In the genomic region with DNA sequence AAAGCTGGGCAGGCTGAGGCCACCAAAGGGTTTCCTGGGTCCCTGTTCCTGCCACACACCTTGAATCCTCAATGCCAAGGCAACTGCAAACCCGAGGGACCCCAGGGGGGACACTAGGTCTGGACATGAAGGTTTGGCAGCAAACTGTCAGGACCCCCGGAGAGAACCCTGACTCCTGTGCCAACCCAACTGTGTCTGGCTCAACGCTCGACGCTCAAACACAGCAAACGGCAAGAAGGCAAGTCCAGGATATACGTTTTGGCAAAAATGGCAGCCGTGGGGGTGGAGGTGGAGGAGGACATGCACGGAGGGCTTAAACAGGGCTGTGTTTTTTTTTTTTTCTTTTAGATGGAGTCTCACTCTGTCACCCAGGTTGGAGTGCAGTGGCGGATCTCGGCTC, we compare ENCODE assay signal across 2 cellular contexts.
TF ChIP-seq lines count a peak whose summit lies in the region.

No MANE protein-coding gene starts in this region.

TF ChIP-seq in liver, 16 proteins besides CTCF, POLR2A, EP300 and RAD21 (continued from another document):
- TF ChIP-seq, protein P1, sequence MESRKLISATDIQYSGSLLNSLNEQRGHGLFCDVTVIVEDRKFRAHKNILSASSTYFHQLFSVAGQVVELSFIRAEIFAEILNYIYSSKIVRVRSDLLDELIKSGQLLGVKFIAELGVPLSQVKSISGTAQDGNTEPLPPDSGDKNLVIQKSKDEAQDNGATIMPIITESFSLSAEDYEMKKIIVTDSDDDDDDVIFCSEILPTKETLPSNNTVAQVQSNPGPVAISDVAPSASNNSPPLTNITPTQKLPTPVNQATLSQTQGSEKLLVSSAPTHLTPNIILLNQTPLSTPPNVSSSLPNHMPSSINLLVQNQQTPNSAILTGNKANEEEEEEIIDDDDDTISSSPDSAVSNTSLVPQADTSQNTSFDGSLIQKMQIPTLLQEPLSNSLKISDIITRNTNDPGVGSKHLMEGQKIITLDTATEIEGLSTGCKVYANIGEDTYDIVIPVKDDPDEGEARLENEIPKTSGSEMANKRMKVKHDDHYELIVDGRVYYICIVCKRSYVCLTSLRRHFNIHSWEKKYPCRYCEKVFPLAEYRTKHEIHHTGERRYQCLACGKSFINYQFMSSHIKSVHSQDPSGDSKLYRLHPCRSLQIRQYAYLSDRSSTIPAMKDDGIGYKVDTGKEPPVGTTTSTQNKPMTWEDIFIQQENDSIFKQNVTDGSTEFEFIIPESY (IDR thresholded peaks at IDR 0.05), result no peak
- TF ChIP-seq FOXA2 (IDR thresholded peaks at IDR 0.05), result no peak
- no peak for TF ChIP-seq HNF4A (conservative IDR thresholded peaks at IDR 0.05)
- TF ChIP-seq EGR1 (IDR thresholded peaks at IDR 0.05; ENCODE audit: low read depth in 2 of 2), result no peak

TF ChIP-seq in HepG2, 621 proteins besides CTCF, POLR2A, EP300 and RAD21 (continued from another document):
- TF ChIP-seq, protein P2, sequence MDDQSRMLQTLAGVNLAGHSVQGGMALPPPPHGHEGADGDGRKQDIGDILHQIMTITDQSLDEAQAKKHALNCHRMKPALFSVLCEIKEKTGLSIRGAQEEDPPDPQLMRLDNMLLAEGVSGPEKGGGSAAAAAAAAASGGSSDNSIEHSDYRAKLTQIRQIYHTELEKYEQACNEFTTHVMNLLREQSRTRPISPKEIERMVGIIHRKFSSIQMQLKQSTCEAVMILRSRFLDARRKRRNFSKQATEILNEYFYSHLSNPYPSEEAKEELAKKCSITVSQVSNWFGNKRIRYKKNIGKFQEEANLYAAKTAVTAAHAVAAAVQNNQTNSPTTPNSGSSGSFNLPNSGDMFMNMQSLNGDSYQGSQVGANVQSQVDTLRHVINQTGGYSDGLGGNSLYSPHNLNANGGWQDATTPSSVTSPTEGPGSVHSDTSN (CRISPR knock-in tag; IDR thresholded peaks at IDR 0.05; ENCODE audit: borderline replicate concordance), result no peak
- TF ChIP-seq ADNP (CRISPR knock-in tag; IDR thresholded peaks at IDR 0.05), result no peak
- TF ChIP-seq YEATS2 (CRISPR knock-in tag; IDR thresholded peaks at IDR 0.05; ENCODE audit: borderline replicate concordance), result no peak
- TF ChIP-seq, protein P3, sequence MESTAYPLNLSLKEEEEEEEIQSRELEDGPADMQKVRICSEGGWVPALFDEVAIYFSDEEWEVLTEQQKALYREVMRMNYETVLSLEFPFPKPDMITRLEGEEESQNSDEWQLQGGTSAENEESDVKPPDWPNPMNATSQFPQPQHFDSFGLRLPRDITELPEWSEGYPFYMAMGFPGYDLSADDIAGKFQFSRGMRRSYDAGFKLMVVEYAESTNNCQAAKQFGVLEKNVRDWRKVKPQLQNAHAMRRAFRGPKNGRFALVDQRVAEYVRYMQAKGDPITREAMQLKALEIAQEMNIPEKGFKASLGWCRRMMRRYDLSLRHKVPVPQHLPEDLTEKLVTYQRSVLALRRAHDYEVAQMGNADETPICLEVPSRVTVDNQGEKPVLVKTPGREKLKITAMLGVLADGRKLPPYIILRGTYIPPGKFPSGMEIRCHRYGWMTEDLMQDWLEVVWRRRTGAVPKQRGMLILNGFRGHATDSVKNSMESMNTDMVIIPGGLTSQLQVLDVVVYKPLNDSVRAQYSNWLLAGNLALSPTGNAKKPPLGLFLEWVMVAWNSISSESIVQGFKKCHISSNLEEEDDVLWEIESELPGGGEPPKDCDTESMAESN (CRISPR knock-in tag; conservative IDR thresholded peaks at IDR 0.05), result no peak
- no peak for TF ChIP-seq BRCA1 (CRISPR knock-in tag; IDR thresholded peaks at IDR 0.05)
- TF ChIP-seq SP2 (CRISPR knock-in tag; IDR thresholded peaks at IDR 0.05), result no peak
- no peak for TF ChIP-seq ZNF235 (CRISPR knock-in tag; IDR thresholded peaks at IDR 0.05; ENCODE audit: borderline replicate concordance)
